In the genomic region with DNA sequence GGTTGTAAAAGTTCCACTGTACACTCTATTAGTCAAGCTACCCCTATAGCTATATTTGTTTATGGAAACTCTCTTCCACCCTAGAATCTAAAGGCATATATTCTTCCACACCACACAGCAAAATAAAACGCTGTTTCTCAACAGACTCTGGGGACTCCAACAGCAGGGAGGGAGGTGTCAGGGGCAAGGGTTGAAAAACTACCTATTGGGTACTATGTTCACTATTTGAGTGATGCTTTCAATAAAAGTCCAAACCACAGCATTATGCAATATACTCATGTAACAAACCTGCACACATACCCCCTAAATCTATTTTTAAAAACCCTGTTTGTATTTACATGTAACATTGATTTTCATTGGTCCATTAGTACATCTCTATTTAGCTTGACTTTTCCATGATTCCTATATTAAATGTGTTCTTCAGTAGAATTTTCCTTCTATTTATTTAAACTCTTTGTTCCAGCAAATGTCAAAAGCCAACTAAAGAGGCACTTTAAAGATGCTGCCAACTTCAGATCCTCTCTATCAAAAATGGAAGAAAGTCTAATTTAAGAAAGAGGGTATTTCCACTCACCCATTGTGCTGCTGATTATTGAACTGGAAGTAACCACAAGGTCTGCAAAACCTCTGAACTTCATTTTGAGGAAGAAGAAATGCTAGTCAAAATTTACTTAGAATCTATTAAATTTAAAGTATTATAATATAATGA, we compare ENCODE assay signal across 17 cellular contexts. TPM values are rescaled to one million over a fixed set of nuclear protein-coding genes. Genes with fewer than 3 reads are reported as not detected.
DNase-seq lines count a peak whose midpoint lies in the region; ATAC-seq, FAIRE-seq and TF ChIP-seq lines count a peak whose summit lies in the region.
"Had no signal": no experiment of that assay in that cellular context is flagged by ENCODE, and none has a peak within 500 bp of the region (broad histone marks: within the 10 kb centered on the region; RNA-seq: fewer than 3 reads in every experiment).

No MANE protein-coding gene starts in this region.

- BruUV-seq in GM12878 (replicated peaks; lab: Mats Ljungman, UMichigan): no TSS peak

- peak; percentile 69 for ATAC-seq in GM18858 (IDR thresholded peaks at IDR 0.05; ENCODE audit: unreplicated experiment)
- peak; percentile 66 for ATAC-seq in GM21576 (IDR thresholded peaks at IDR 0.05; ENCODE audit: unreplicated experiment)
- peak; percentile 50 for ATAC-seq in HG03103 (IDR thresholded peaks at IDR 0.05; ENCODE audit: low read depth, unreplicated experiment)
- ATAC-seq in GM12878: peak; percentile 86
- no peak for ATAC-seq in esophagus mucosa
- ATAC-seq: left lobe of liver, Right ventricle myocardium inferior had no signal

- CTCF ChIA-PET in GM12878 (lab: Yijun Ruan, JAX): interaction anchor here (1.2 kb wide), 1 partner anchor 160 kb away, joined by 3 read pairs; no protein-coding TSS in a partner anchor

- SMC1A ChIA-PET in GM12878 (lab: Charles Lee; ENCODE audit: uncharacterized antibody, unreplicated experiment): no interaction called here

- intact Hi-C loops in GM12878 (cut with micrococcal nuclease; ENCODE audit: unreplicated experiment): no loop called here

- TF ChIP-seq RAD21 in GM12878 (IDR thresholded peaks at IDR 0.05; ENCODE audit: insufficient read depth, low read depth, low read length): no peak

- POLR2A ChIA-PET in GM12878 (lab: Charles Lee): no interaction called here

- H3K9me3 ChIP-seq in GM12878 (replicated peaks; ENCODE audit: control insufficient read depth, insufficient read depth, low read length): no peaks in the 10 kb centered on the region
- H3K9me3 ChIP-seq: BE2C had no signal

- in situ Hi-C loops in GM12878 (cut with MboI): no loop called here

- H3K4me2 ChIP-seq in GM12878 (ENCODE audit: control insufficient read depth, insufficient read depth): peak overlapping the region; percentile 22

- peak overlapping the region; percentile 44 for H2AFZ ChIP-seq in GM12878 (ENCODE audit: control insufficient read depth, low read depth, low read length)

- H3K79me2 ChIP-seq in GM12878 (ENCODE audit: control insufficient read depth, insufficient read depth, low read length): no peaks in the 10 kb centered on the region

- H4K20me1 ChIP-seq in GM12878 (ENCODE audit: control insufficient read depth, insufficient read depth): no peaks in the 10 kb centered on the region

- no peaks in the 10 kb centered on the region for H3K4me1 ChIP-seq in GM12878 (ENCODE audit: control insufficient read depth, insufficient read depth, low read length)
- H3K4me1 ChIP-seq: BE2C had no signal

- no peak overlapping the region for H3K4me3 ChIP-seq in GM12878

- peak overlapping the region; percentile 25; the same call in 1 of the 2 replicates for H3K27ac ChIP-seq in GM12878 (ENCODE audit: control insufficient read depth, insufficient read depth)

- no peaks in the 10 kb centered on the region for H3K27me3 ChIP-seq in GM12878 (replicated peaks in 1 of 2; ENCODE audit: control insufficient read depth in 2 of 2, insufficient read depth in 2 of 2, low read length in 1 of 2)
- H3K27me3 ChIP-seq: BE2C had no signal

- 0% methylated on average over 1 of the region's 1 CpG for WGBS in GM12878 (ENCODE audit: insufficient coverage, insufficient replicate concordance, low lambda C conversion rate, missing lambda C conversion rate)

- DNase-seq in GM12878 (ENCODE audit: low read depth, low spot score) (no peak), DMS79 treated with DMSO at 0.1 percent for 48 hours (lab: John Stamatoyannopoulos, UW) (no peak)
- no peak for DNase-seq in activated CD4-positive, alpha-beta T cell treated with anti-CD3 and anti-CD28 coated beads for 4 hours
- DNase-seq: activated CD4-positive, alpha-beta T cell treated with anti-CD3 and anti-CD28 coated beads for 48 hours; activated naive CD8-positive, alpha-beta T cell treated with anti-CD3 and anti-CD28 coated beads, Interleukin-2, amount 10 ng/mL, durations not matched to agents 7 days and 5 days; activated T-cell treated with anti-CD3 and anti-CD28 coated beads for 4 hours; BE2C; DMS53; effector CD4-positive, alpha-beta T cell; NCI-H2171 treated with DMSO at 0.1 percent for 48 hours had no signal

- no peak for FAIRE-seq in GM12878 (lab: Jason Lieb, UNC)
- FAIRE-seq: bronchial epithelial cell had no signal

- no peak for TF ChIP-seq EP300 in GM12878 (IDR thresholded peaks at IDR 0.05; ENCODE audit: borderline replicate concordance in 1 of 2, control insufficient read depth in 1 of 2, low read depth in 2 of 2, low read length in 2 of 2)

- H3K9ac ChIP-seq in GM12878 (ENCODE audit: control insufficient read depth, insufficient read depth, low read length): no peak overlapping the region

- H3K36me3 ChIP-seq in GM12878 (ENCODE audit: control insufficient read depth in 2 of 2, insufficient read depth in 2 of 2, low read length in 1 of 2): no peaks in the 10 kb centered on the region
- H3K36me3 ChIP-seq: BE2C had no signal

- RAD21 ChIA-PET in GM12878 (lab: Charles Lee; ENCODE audit: unreplicated experiment): no interaction called here

- no peak for TF ChIP-seq CTCF in GM12878 (IDR thresholded peaks at IDR 0.05 in 2 of 3, conservative IDR thresholded peaks at IDR 0.05 in 1 of 3; ENCODE audit: control insufficient read depth in 2 of 3, extremely low read depth in 1 of 3, insufficient read depth in 1 of 3, low read depth in 3 of 3, low read length in 3 of 3)

- no peak for TF ChIP-seq POLR2A in GM12878 (IDR thresholded peaks at IDR 0.05; ENCODE audit: low read depth, low read length)

TF ChIP-seq in GM12878, 131 proteins besides CTCF, POLR2A, EP300 and RAD21:
- TF ChIP-seq, protein P1, sequence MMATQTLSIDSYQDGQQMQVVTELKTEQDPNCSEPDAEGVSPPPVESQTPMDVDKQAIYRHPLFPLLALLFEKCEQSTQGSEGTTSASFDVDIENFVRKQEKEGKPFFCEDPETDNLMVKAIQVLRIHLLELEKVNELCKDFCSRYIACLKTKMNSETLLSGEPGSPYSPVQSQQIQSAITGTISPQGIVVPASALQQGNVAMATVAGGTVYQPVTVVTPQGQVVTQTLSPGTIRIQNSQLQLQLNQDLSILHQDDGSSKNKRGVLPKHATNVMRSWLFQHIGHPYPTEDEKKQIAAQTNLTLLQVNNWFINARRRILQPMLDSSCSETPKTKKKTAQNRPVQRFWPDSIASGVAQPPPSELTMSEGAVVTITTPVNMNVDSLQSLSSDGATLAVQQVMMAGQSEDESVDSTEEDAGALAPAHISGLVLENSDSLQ (IDR thresholded peaks at IDR 0.05): peak; percentile 31
- TF ChIP-seq, protein P2, sequence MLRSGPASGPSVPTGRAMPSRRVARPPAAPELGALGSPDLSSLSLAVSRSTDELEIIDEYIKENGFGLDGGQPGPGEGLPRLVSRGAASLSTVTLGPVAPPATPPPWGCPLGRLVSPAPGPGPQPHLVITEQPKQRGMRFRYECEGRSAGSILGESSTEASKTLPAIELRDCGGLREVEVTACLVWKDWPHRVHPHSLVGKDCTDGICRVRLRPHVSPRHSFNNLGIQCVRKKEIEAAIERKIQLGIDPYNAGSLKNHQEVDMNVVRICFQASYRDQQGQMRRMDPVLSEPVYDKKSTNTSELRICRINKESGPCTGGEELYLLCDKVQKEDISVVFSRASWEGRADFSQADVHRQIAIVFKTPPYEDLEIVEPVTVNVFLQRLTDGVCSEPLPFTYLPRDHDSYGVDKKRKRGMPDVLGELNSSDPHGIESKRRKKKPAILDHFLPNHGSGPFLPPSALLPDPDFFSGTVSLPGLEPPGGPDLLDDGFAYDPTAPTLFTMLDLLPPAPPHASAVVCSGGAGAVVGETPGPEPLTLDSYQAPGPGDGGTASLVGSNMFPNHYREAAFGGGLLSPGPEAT (IDR thresholded peaks at IDR 0.05; ENCODE audit: low read depth): peak; percentile 31; the same call in 1 of the 2 replicates
- TF ChIP-seq POU2F2 (IDR thresholded peaks at IDR 0.05; ENCODE audit: borderline replicate concordance, low read depth, low read length) (no peak), BCL11A (IDR thresholded peaks at IDR 0.05; ENCODE audit: low read depth, low read length) (0 out of 2 replicates have a peak, but pooled peaks have one; percentile 3), SUPT20H (IDR thresholded peaks at IDR 0.05; ENCODE audit: borderline replicate concordance, control insufficient read depth, low read depth, low read length) (no peak), MEF2B (IDR thresholded peaks at IDR 0.05; ENCODE audit: partially characterized antibody, poor library complexity, severe bottlenecking) (peak; percentile 33), NR2F1 (conservative IDR thresholded peaks at IDR 0.05) (0 out of 2 replicates have a peak, but pooled peaks have one; percentile 20), MEF2A (IDR thresholded peaks at IDR 0.05; ENCODE audit: insufficient read depth, low read depth, low read length) (0 out of 2 replicates have a peak, but pooled peaks have one; percentile 31), ZNF24 (IDR thresholded peaks at IDR 0.05) (peak; percentile 16; the same call in 1 of the 2 replicates), NFIC (IDR thresholded peaks at IDR 0.05; ENCODE audit: low read depth, low read length) (peak; percentile 16; the same call in 1 of the 2 replicates), RUNX3 (IDR thresholded peaks at IDR 0.05; ENCODE audit: low read length) (peak; percentile 44)
- TF ChIP-seq, protein P3, sequence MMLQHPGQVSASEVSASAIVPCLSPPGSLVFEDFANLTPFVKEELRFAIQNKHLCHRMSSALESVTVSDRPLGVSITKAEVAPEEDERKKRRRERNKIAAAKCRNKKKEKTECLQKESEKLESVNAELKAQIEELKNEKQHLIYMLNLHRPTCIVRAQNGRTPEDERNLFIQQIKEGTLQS (IDR thresholded peaks at IDR 0.05; ENCODE audit: borderline replicate concordance, extremely low read depth, low read depth, low read length): no peak

RNA-seq across cellular contexts. Expression of a gene that starts 26.2 kb away (rescaled TPM):
- total RNA-seq in GM12878 (2013; cell fraction: nucleolus; rRNA removed): not detected in 2 replicates
- not detected in 2 replicates for total RNA-seq in GM12878 (2014; rRNA removed)
- total RNA-seq in GM12878 (2014; rRNA removed; fragmentation: Illumina TruSeq; extraction: Trizol): not detected in 2 replicates
- total RNA-seq in GM12878 (2021): not detected in 2 replicates
- not detected for polyA plus RNA-seq in GM12878 (2011; ENCODE audit: low read depth)
- 0.04 TPM in 1 of 2 replicates, not detected in the other for polyA plus RNA-seq in GM12878 (2011; rRNA removed)
- not detected in 2 replicates for polyA plus RNA-seq in GM12878 (2011; cell fraction: cytosol; rRNA removed)
- not detected in 2 replicates for polyA plus RNA-seq in GM12878 (2011; cell fraction: nucleus; rRNA removed)
- polyA plus RNA-seq in GM12878 (2012): not detected in 2 replicates
- polyA plus RNA-seq in GM12878 (2014; fragmentation: Illumina TruSeq; extraction: Trizol): not detected in 2 replicates
- polyA plus RNA-seq in GM12878 (2014; fragmentation: Nextera tagmentation; extraction: Ambion mirVana): not detected
- not detected in 2 replicates for polyA plus RNA-seq in GM12878 (2014; rRNA removed)
- not detected for polyA plus RNA-seq in GM12878 (2016; fragmentation: Nextera tagmentation; extraction: Ambion mirVana)
- polyA minus RNA-seq in GM12878 (2011; rRNA and poly(A)+ RNA removed): not detected in 2 replicates
- polyA minus RNA-seq in GM12878 (2011; cell fraction: cytosol; rRNA and poly(A)+ RNA removed): not detected in 2 replicates
- polyA minus RNA-seq in GM12878 (2011; cell fraction: nucleus; rRNA and poly(A)+ RNA removed): not detected in 2 replicates
- total RNA-seq in esophagus mucosa: not detected
- total RNA-seq: activated naive CD8-positive, alpha-beta T cell treated with anti-CD3 and anti-CD28 coated beads, Interleukin-2, amount 10 ng/mL, durations not matched to agents 7 days and 5 days; bronchial epithelial cell; Right ventricle myocardium inferior had no signal
